30 cellular contexts compared by ENCODE assay signal in the genomic region with DNA sequence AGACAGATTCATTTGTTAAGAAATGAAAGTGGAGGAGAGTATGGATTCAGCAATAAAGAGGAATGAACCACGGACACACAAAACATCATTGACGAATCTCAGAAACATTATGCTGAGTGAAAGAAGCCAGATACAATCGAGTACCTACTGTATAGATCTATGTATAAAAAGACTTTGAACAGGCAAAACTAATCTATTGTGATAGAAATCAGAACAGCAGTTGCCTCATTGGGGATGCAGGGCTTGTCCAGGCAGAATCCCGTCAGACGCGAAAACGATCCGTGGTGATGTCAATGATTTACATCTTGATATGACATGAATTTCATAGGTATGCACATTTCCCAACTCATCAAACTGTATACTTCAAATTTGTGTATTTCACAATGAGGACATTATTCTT.
"Had no signal": no experiment of that assay in that cellular context is flagged by ENCODE, and none has a peak within 500 bp of the region (broad histone marks: within the 10 kb centered on the region; RNA-seq: fewer than 3 reads in every experiment).

No MANE protein-coding gene starts in this region.

- H3K36me3 ChIP-seq: left lung, lower lobe of right lung, neural progenitor cell, pancreas, prostate gland, stomach, thyroid gland, transverse colon, upper lobe of left lung, vagina had no signal

- H3K4me1 ChIP-seq: left lung, lower lobe of right lung, neural progenitor cell, pancreas, prostate gland, stomach, testis, thyroid gland, transverse colon, upper lobe of left lung, vagina had no signal

- H3K9me3 ChIP-seq: lower lobe of right lung, pancreas, prostate gland, testis, transverse colon, upper lobe of left lung, vagina had no signal

- H3K27me3 ChIP-seq: hepatocyte, left lung, neural progenitor cell, pancreas, stomach, testis, thyroid gland, transverse colon, upper lobe of left lung, vagina had no signal

- H2AFZ ChIP-seq: hepatocyte, neural progenitor cell had no signal

- H3K9ac ChIP-seq: neural progenitor cell had no signal

- H3K4me2 ChIP-seq: hepatocyte, neural progenitor cell had no signal

- ATAC-seq: left colon; left lung; lower lobe of right lung; natural killer cell; pancreas; right cardiac atrium; sciatic nerve; stimulated activated naive B cell treated with anti-CD40 and anti-IgM and Interleukin-4, amounts not matched to agents 10 μg/mL and 1 μg/mL and 100 μg/mL, for 72 hours; stimulated activated naive CD8-positive, alpha-beta T cell treated with anti-CD3 and anti-CD28 coated beads, Interleukin-15, Interleukin-2, amounts not matched to agents 100 U/mL and 50 U/mL, for 24 hours had no signal

- FAIRE-seq: kidney, pancreas had no signal

- DNase-seq: kidney; left colon; left lung; lower lobe of right lung; mesendoderm; naive B cell; natural killer cell; nephron progenitor cell; nucleus accumbens; pancreas; posterior cingulate gyrus; retina; right cardiac atrium; stimulated activated CD4-positive, alpha-beta T cell treated with anti-CD3 and anti-CD28 coated beads, Interleukin-12 subunit alpha, Interleukin-12 subunit beta, amount 100 ng/mL, for 4 hours; stimulated activated CD4-positive, alpha-beta T cell treated with anti-CD3 and anti-CD28 coated beads, Interleukin-15, amount 100 ng/mL, for 24 hours; stimulated activated CD4-positive, alpha-beta T cell treated with anti-CD3 and anti-CD28 coated beads, Interleukin-2, amount 100 ng/mL, for 24 hours; stimulated activated CD4-positive, alpha-beta T cell treated with anti-CD3 and anti-CD28 coated beads, Interleukin-4, amount 100 ng/mL, for 1 hour; stimulated activated naive B cell treated with anti-CD40 and anti-IgM and Interleukin-4, amounts not matched to agents 10 μg/mL and 1 μg/mL and 100 μg/mL, for 72 hours; stimulated activated naive CD8-positive, alpha-beta T cell treated with anti-CD3 and anti-CD28 coated beads, Interleukin-15, Interleukin-2, amounts not matched to agents 100 U/mL and 50 U/mL, for 24 hours; stomach; testis; thyroid gland; transverse colon; upper lobe of left lung had no signal

- H3K27ac ChIP-seq: hepatocyte, left lung, lower lobe of right lung, neural progenitor cell, pancreas, prostate gland, skin epidermis, stomach, testis, thyroid gland, transverse colon, upper lobe of left lung, vagina had no signal

- H3K79me2 ChIP-seq: hepatocyte had no signal

- H3K4me3 ChIP-seq: hepatocyte, left lung, lower lobe of right lung, neural progenitor cell, pancreas, prostate gland, skin epidermis, stomach, testis, thyroid gland, transverse colon, upper lobe of left lung, vagina had no signal
